9 cellular contexts compared by ENCODE assay signal in the genomic region with DNA sequence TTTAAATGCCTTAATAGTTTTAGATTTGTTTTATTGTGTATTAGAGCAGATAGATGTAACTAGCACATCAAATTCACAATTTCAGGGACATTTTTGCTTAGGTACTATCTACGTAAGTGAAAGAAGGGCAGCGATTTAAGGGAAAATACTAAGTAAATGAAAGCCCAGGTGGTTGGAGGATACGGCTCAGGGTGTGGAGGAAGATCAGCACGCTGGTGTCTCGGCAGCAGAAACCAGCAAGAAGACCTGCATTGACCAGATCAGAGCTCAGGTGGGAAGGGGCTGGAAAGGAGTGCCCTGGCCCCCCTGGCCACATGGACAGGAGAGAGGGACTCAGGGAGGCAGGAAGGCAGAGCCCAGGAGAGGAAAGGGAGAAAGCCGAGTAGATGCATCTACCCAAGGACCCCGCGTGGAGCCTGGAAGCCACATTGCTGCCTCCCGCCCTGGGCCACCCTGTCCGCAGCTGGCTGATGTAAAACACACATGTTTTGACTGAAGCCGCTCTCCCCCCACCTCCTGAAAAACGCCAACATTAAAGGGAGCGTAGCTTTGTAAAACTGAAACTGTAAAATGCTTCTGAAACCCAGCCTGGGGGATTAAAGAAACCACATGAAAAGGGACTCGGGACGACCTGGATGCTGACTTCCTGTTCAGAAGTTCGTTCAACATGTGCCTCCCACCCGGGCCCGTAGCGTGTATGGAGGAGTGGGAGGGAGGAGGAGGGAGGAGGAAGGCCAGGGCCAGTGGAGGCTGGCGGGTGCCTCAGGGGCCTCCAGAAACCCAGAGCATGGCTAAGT.
DNase-seq lines count a peak whose midpoint lies in the region; ATAC-seq and TF ChIP-seq lines count a peak whose summit lies in the region.
"Had no signal": no experiment of that assay in that cellular context is flagged by ENCODE, and none has a peak within 500 bp of the region (broad histone marks: within the 10 kb centered on the region; RNA-seq: fewer than 3 reads in every experiment).

No MANE protein-coding gene starts in this region.

- peak; percentile 73 for DNase-seq in activated CD4-positive, alpha-beta T cell treated with anti-CD3 and anti-CD28 coated beads for 36 hours
- DNase-seq in activated CD4-positive, alpha-beta T cell treated with anti-CD3 and anti-CD28 coated beads for 1 hour, result no peak
- DNase-seq in NB4 (ENCODE audit: low read depth) (peak; percentile 78), choroid plexus epithelial cell (ENCODE audit: low read depth) (peak; percentile 26), lower leg skin (ENCODE audit: low spot score in 2 of 2) (no peak), mesenteric fat pad (ENCODE audit: low spot score) (no peak), activated gamma-delta T cell (lab: John Stamatoyannopoulos, UW) (no peak)
- DNase-seq: NCI-H524 had no signal

- H3K9me3 Mint-ChIP-seq in activated CD4-positive, alpha-beta T cell treated with anti-CD3 and anti-CD28 coated beads for 36 hours (ENCODE audit: low read depth), result no peaks in the 10 kb centered on the region
- no peaks in the 10 kb centered on the region for H3K9me3 Mint-ChIP-seq in stimulated activated naive CD8-positive, alpha-beta T cell treated with anti-CD3 and anti-CD28 coated beads, Interleukin-15, Interleukin-2, amounts not matched to agents 100 ng/mL and 50 ng/mL, for 24 hours

- peaks cover 34% of the 10 kb centered on the region for H3K4me1 Mint-ChIP-seq in activated CD4-positive, alpha-beta T cell treated with anti-CD3 and anti-CD28 coated beads for 36 hours
- H3K4me1 Mint-ChIP-seq in stimulated activated naive CD8-positive, alpha-beta T cell treated with anti-CD3 and anti-CD28 coated beads, Interleukin-15, Interleukin-2, amounts not matched to agents 100 ng/mL and 50 ng/mL, for 24 hours (ENCODE audit: low read depth), result peaks cover 28% of the 10 kb centered on the region

- POLR2A ChIA-PET in activated CD4-positive, alpha-beta T cell treated with anti-CD3 and anti-CD28 coated beads for 36 hours (lab: Charles Lee), result no interaction called here

- H3K4me3 Mint-ChIP-seq in activated CD4-positive, alpha-beta T cell treated with anti-CD3 and anti-CD28 coated beads for 36 hours, result peak overlapping the region; percentile 32
- H3K4me3 Mint-ChIP-seq in stimulated activated naive CD8-positive, alpha-beta T cell treated with anti-CD3 and anti-CD28 coated beads, Interleukin-15, Interleukin-2, amounts not matched to agents 100 ng/mL and 50 ng/mL, for 24 hours, result peak overlapping the region; percentile 33

- H3K27me3 Mint-ChIP-seq in activated CD4-positive, alpha-beta T cell treated with anti-CD3 and anti-CD28 coated beads for 36 hours, result peaks cover 53% of the 10 kb centered on the region
- H3K27me3 Mint-ChIP-seq in stimulated activated naive CD8-positive, alpha-beta T cell treated with anti-CD3 and anti-CD28 coated beads, Interleukin-15, Interleukin-2, amounts not matched to agents 100 ng/mL and 50 ng/mL, for 24 hours, result peaks cover 36% of the 10 kb centered on the region

- peak; percentile 76 for ATAC-seq in activated CD4-positive, alpha-beta T cell treated with anti-CD3 and anti-CD28 coated beads for 36 hours

- TF ChIP-seq CTCF in NB4 (IDR thresholded peaks at IDR 0.05; ENCODE audit: low read depth, low read length), result no peak
- no peak for TF ChIP-seq CTCF in choroid plexus epithelial cell (conservative IDR thresholded peaks at IDR 0.05; ENCODE audit: low read depth, low read length)
- TF ChIP-seq CTCF in lower leg skin (IDR thresholded peaks at IDR 0.05), result no peak

- H3K4me3 ChIP-seq in NB4 (ENCODE audit: low read depth, low read length) (no peak overlapping the region), choroid plexus epithelial cell (ENCODE audit: low read depth, low read length) (no peak overlapping the region), lower leg skin (ENCODE audit: low read depth, poor library complexity, severe bottlenecking) (no peak overlapping the region)

- H3K27ac Mint-ChIP-seq in activated CD4-positive, alpha-beta T cell treated with anti-CD3 and anti-CD28 coated beads for 36 hours, result peak overlapping the region; percentile 45
- peak overlapping the region; percentile 62 for H3K27ac Mint-ChIP-seq in stimulated activated naive CD8-positive, alpha-beta T cell treated with anti-CD3 and anti-CD28 coated beads, Interleukin-15, Interleukin-2, amounts not matched to agents 100 ng/mL and 50 ng/mL, for 24 hours

- intact Hi-C loops in activated CD4-positive, alpha-beta T cell treated with anti-CD3 and anti-CD28 coated beads for 36 hours (cut with DNase I, micrococcal nuclease), result loop anchor here (1.0 to 5.0 kb wide), 7 partner anchors 38 to 429 kb away; no protein-coding TSS in a partner anchor
- intact Hi-C loops in lower leg skin (cut with DNase I; ENCODE audit: low total_unique reads), result loop anchor here (10.0 kb wide), 1 partner anchor 435 kb away; no protein-coding TSS in a partner anchor

- 50 to 56% methylated on average over 20 of the region's 20 CpGs for WGBS in lower leg skin, 2 donors

- TF ChIP-seq POLR2A in NB4 (IDR thresholded peaks at IDR 0.05; ENCODE audit: extremely low read depth, insufficient read length) (no peak), lower leg skin (IDR thresholded peaks at IDR 0.05) (no peak)

- H3K36me3 Mint-ChIP-seq in activated CD4-positive, alpha-beta T cell treated with anti-CD3 and anti-CD28 coated beads for 36 hours (ENCODE audit: low read depth), result no peaks in the 10 kb centered on the region
- H3K36me3 Mint-ChIP-seq in stimulated activated naive CD8-positive, alpha-beta T cell treated with anti-CD3 and anti-CD28 coated beads, Interleukin-15, Interleukin-2, amounts not matched to agents 100 ng/mL and 50 ng/mL, for 24 hours (ENCODE audit: low read depth), result no peaks in the 10 kb centered on the region

- CTCF ChIA-PET in activated CD4-positive, alpha-beta T cell treated with anti-CD3 and anti-CD28 coated beads for 36 hours (lab: Charles Lee), result interaction anchor here (0.7 to 1.1 kb wide), 7 partner anchors 9 to 770 kb away, joined by 3 to 7 read pairs (median 4); no protein-coding TSS in a partner anchor

Comparison
In these comparisons a context has a peak if more than half of its experiments do, and no peak if none do; other contexts are left out.
1. DNase-seq: peak in activated CD4-positive, alpha-beta T cell treated with anti-CD3 and anti-CD28 coated beads for 36 hours (single experiment), NB4 (single experiment) and choroid plexus epithelial cell (single experiment); none in activated CD4-positive, alpha-beta T cell treated with anti-CD3 and anti-CD28 coated beads for 1 hour (single experiment), lower leg skin (0 of 2), mesenteric fat pad (single experiment) and activated gamma-delta T cell (single experiment).